In genomic region chr2:200406379-200406778, GRCh38 we compare ENCODE assay signal across 8 cellular contexts.
DNase-seq lines count a peak whose midpoint lies in the region; ATAC-seq, FAIRE-seq and TF ChIP-seq lines count a peak whose summit lies in the region.

No MANE protein-coding gene starts in this region.

- H2BK5ac ChIP-seq in mesendoderm (ENCODE audit: low read length): no peak overlapping the region

- peaks cover 17% of the 10 kb centered on the region for H3K79me1 ChIP-seq in mesendoderm (ENCODE audit: low read length)

- no peak overlapping the region for H2BK120ac ChIP-seq in mesendoderm (ENCODE audit: low read depth, low read length)

- H3K27me3 Mint-ChIP-seq in chondrocyte (ENCODE audit: low read depth): no peaks in the 10 kb centered on the region

- H3K23ac ChIP-seq in mesendoderm (ENCODE audit: low read length): no peak overlapping the region

- H3K27ac Mint-ChIP-seq in chondrocyte (ENCODE audit: unreplicated experiment): peak overlapping the region; percentile 92

- H2BK15ac ChIP-seq in mesendoderm (replicated peaks; ENCODE audit: low read depth): no peak overlapping the region

- H3K36me3 ChIP-seq in pancreas (no peaks in the 10 kb centered on the region), vagina (no peaks in the 10 kb centered on the region), mesendoderm (ENCODE audit: control insufficient read depth, insufficient read depth, low read length) (peaks cover 3% of the 10 kb centered on the region)

- no peak for FAIRE-seq in pancreas (lab: Jason Lieb, UNC)

- peaks cover 18% of the 10 kb centered on the region for H3K36me3 Mint-ChIP-seq in chondrocyte (ENCODE audit: low read depth)

- H3K9ac ChIP-seq in mesendoderm (ENCODE audit: low read length): no peak overlapping the region

- H4K5ac ChIP-seq in mesendoderm (ENCODE audit: low read length): no peak overlapping the region

- no peak for DNase-seq in chondrocyte (ENCODE audit: low spot score)
- no peak for DNase-seq in pancreas
- no peak for DNase-seq in stimulated activated CD4-positive, alpha-beta T cell treated with anti-CD3 and anti-CD28 coated beads, Interleukin-2, amount 100 ng/mL, for 48 hours
- DNase-seq in vagina (ENCODE audit: extremely low spot score in 2 of 2): no peak
- no peak for DNase-seq in mesendoderm

- H3K4ac ChIP-seq in mesendoderm (ENCODE audit: low read depth, low read length): no peak overlapping the region

- ATAC-seq in GM19395 (IDR thresholded peaks at IDR 0.05; ENCODE audit: unreplicated experiment): peak; percentile 75
- peak; percentile 70 for ATAC-seq in HG03457 (IDR thresholded peaks at IDR 0.05; ENCODE audit: unreplicated experiment)
- ATAC-seq in pancreas: peak in 3 of 4 donors; percentile 14 to 39 (median 20)
- ATAC-seq in HG02884 (IDR thresholded peaks at IDR 0.05; ENCODE audit: unreplicated experiment): no peak

- no peak overlapping the region for H4K8ac ChIP-seq in mesendoderm (ENCODE audit: low read depth, low read length)

- H3K79me2 ChIP-seq in mesendoderm (ENCODE audit: control insufficient read depth, insufficient read depth, low read length): peaks cover 26% of the 10 kb centered on the region

- no peak for TF ChIP-seq POLR2A in vagina (IDR thresholded peaks at IDR 0.05)

- H3K4me1 ChIP-seq in pancreas (peaks cover 5 to 29% (median 21%) of the 10 kb centered on the region in 3 donors), vagina (peaks cover 46% of the 10 kb centered on the region), mesendoderm (ENCODE audit: control insufficient read depth, low read depth, low read length) (peaks cover 7% of the 10 kb centered on the region)

- H3K4me3 ChIP-seq in pancreas (no peak overlapping the region), vagina (no peak overlapping the region), mesendoderm (ENCODE audit: low read length) (no peak overlapping the region)

- H3K18ac ChIP-seq in mesendoderm (ENCODE audit: low read length): no peak overlapping the region

- H3K4me2 ChIP-seq in mesendoderm (ENCODE audit: low read length): no peak overlapping the region

- no peak overlapping the region for H3K56ac ChIP-seq in mesendoderm (ENCODE audit: low read length)

- 52 to 64% methylated on average over 2 of the region's 2 CpGs for WGBS in pancreas, 2 donors
- no CpG with 5 or more reads among the region's 2 CpGs for WGBS in mesendoderm (ENCODE audit: extremely low coverage, insufficient coverage, low lambda C conversion rate)

- H3K9me3 Mint-ChIP-seq in chondrocyte (ENCODE audit: low read depth): no peaks in the 10 kb centered on the region

- H3K27ac ChIP-seq in pancreas (peak overlapping the region; percentile 51 to 88 (median 67)), vagina (no peak overlapping the region), mesendoderm (ENCODE audit: low read depth, low read length) (no peak overlapping the region)

- no peak overlapping the region for H2AK5ac ChIP-seq in mesendoderm (ENCODE audit: low read length)

- peak overlapping the region; percentile 1 for H3K4me3 Mint-ChIP-seq in chondrocyte (ENCODE audit: unreplicated experiment)

- H3K27me3 ChIP-seq in pancreas: no peaks in the 10 kb centered on the region
- H3K27me3 ChIP-seq in vagina: no peaks in the 10 kb centered on the region
- no peaks in the 10 kb centered on the region for H3K27me3 ChIP-seq in mesendoderm (ENCODE audit: insufficient read depth, low read length, poor library complexity)

- intact Hi-C loops in pancreas (cut with DNase I): no loop called here
- intact Hi-C loops in vagina (cut with DNase I): no loop called here

- H3K4me1 Mint-ChIP-seq in chondrocyte (ENCODE audit: low read depth): peaks cover 72% of the 10 kb centered on the region

- H3K9me3 ChIP-seq in pancreas (no peaks in the 10 kb centered on the region), vagina (no peaks in the 10 kb centered on the region)

- TF ChIP-seq CTCF in chondrocyte (IDR thresholded peaks at IDR 0.05) (no peak), pancreas (IDR thresholded peaks at IDR 0.05) (no peak), vagina (IDR thresholded peaks at IDR 0.05) (no peak)

Comparison
In these comparisons a context has a peak if more than half of its experiments do, and no peak if none do; other contexts are left out.
1. H3K27ac ChIP-seq: peak in pancreas (4 of 4); none in vagina (single experiment) and mesendoderm (single experiment).